In the genomic region with DNA sequence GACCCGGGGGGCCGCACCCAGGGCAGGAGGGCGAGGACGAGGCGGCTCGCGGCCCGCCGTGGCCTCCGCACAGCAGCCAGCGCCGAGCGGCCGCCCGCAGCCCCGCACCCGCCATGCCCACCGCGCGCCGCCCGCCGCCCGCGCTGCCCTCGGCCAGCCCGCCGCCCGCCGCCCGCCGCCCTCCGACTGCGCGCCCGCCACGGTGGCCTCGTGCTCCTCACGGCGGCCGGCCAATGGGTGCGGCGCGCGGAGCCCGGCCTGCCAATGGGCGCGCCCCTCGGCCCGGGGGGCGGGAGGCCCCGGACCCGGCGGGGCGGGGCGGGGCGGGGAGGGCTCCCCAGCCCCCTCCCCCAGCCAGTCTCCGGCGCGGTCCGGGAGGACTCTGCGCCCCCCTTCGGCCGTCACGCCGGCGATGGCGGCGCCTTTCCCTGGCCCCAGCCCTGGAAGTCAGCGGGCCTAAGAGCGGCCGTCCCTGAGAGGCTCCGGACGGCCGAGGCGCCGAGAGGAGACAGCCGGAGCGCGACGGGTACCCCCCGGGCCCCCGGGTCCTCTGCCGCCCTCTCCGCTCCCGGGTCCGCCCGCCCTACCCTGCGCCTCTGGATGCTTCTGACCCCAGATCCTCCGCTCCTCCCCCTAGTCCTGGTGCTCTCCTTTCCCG, we compare ENCODE assay signal across 8 cellular contexts. TPM values are rescaled to one million over a fixed set of nuclear protein-coding genes. Genes with fewer than 3 reads are reported as not detected.
A peak's percentile ranks its signal among the peaks of the same experiment; 100 is the strongest.
DNase-seq lines count a peak whose midpoint lies in the region; ATAC-seq, FAIRE-seq and TF ChIP-seq lines count a peak whose summit lies in the region.

Gene NT5DC2 (minus strand): TSS at position 235 of the 658 bp plus-strand sequence. CDS start 120 bp downstream, at position 115.

- POLR2A ChIA-PET in RWPE1 (lab: Yijun Ruan, JAX; ENCODE audit: low non-redundant PET), result no interaction called here

- H3K18ac ChIP-seq in neuronal stem cell (ENCODE audit: low read length), result peak within 1 kb of the TSS; percentile 91

- no peak within 1 kb of the TSS for H4K91ac ChIP-seq in neuronal stem cell (ENCODE audit: low read depth, low read length, poor library complexity)

- H3K4me2 ChIP-seq in neuronal stem cell (ENCODE audit: insufficient read depth, low read length, poor library complexity, severe bottlenecking), result peak within 1 kb of the TSS; percentile 66

- H3K79me1 ChIP-seq in neuronal stem cell (ENCODE audit: low read depth, low read length), result peaks cover 29% of the 10 kb centered on the region

- peak within 1 kb of the TSS; percentile 16 for H3K23ac ChIP-seq in neuronal stem cell (ENCODE audit: low read depth, low read length, poor library complexity)

- CTCF ChIA-PET in RWPE1 (lab: Yijun Ruan, JAX), result no interaction called here
- CTCF ChIA-PET in activated naive CD4-positive, alpha-beta T cell treated with anti-CD3 and anti-CD28 coated beads for 36 hours (lab: Charles Lee), result no interaction called here

- DNase-seq in A172 (ENCODE audit: low spot score), result peak; percentile 21
- DNase-seq in GM13977 (ENCODE audit: low spot score), result peak; percentile 97
- peak; percentile 63 for DNase-seq in RWPE1 (ENCODE audit: low spot score)
- DNase-seq in activated naive CD4-positive, alpha-beta T cell treated with anti-CD3 and anti-CD28 coated beads for 36 hours, result peak; percentile 43
- peak; percentile 90 to 92 for DNase-seq in frontal cortex (ENCODE audit: low spot score in 2 of 2)
- peak; percentile 70 for DNase-seq in neuronal stem cell (ENCODE audit: low spot score)

- peak within 1 kb of the TSS; percentile 89 for H2AK5ac ChIP-seq in neuronal stem cell (ENCODE audit: low read depth, low read length)

- no peak for FAIRE-seq in frontal cortex (lab: Jason Lieb, UNC)

- H3K27me3 ChIP-seq in neuronal stem cell (ENCODE audit: control insufficient read depth in 3 of 3, insufficient read depth in 3 of 3, low read depth in 1 of 3, low read length in 3 of 3), result no peaks in the 10 kb centered on the region

- peak within 1 kb of the TSS; percentile 77 for H3K14ac ChIP-seq in neuronal stem cell (ENCODE audit: low read length)

- peak within 1 kb of the TSS; percentile 72 for H3K4me3 Mint-ChIP-seq in activated naive CD4-positive, alpha-beta T cell treated with anti-CD3 and anti-CD28 coated beads for 36 hours

- H3K27ac Mint-ChIP-seq in activated naive CD4-positive, alpha-beta T cell treated with anti-CD3 and anti-CD28 coated beads for 36 hours, result no peak within 1 kb of the TSS

- no peaks in the 10 kb centered on the region for H3K9me3 Mint-ChIP-seq in activated naive CD4-positive, alpha-beta T cell treated with anti-CD3 and anti-CD28 coated beads for 36 hours

- no peaks in the 10 kb centered on the region for H3K27me3 Mint-ChIP-seq in activated naive CD4-positive, alpha-beta T cell treated with anti-CD3 and anti-CD28 coated beads for 36 hours (ENCODE audit: low read depth)

- H4K8ac ChIP-seq in neuronal stem cell (ENCODE audit: low read depth, low read length), result no peak within 1 kb of the TSS

- TF ChIP-seq CTCF in GM13977 (IDR thresholded peaks at IDR 0.05; ENCODE audit: extremely low read depth, insufficient read depth, missing control alignments) (peak; percentile 39), RWPE1 (conservative IDR thresholded peaks at IDR 0.05; ENCODE audit: low read depth) (no peak)

- H2BK12ac ChIP-seq in neuronal stem cell (ENCODE audit: low read length), result no peak within 1 kb of the TSS

- no peak within 1 kb of the TSS for H3K4ac ChIP-seq in neuronal stem cell (ENCODE audit: low read length)

- peak within 1 kb of the TSS; percentile 58 to 95 for H3K4me3 ChIP-seq in neuronal stem cell (ENCODE audit: low read length in 2 of 2)

- H2AFZ ChIP-seq in neuronal stem cell (ENCODE audit: low read length), result peak within 1 kb of the TSS; percentile 73

- in situ Hi-C loops in GM13977 (cut with MboI; ENCODE audit: low pct_unique_long_range_greater_than_20kb, low sequenced_read_pairs, unreplicated experiment), result no loop called here

- H3K4me1 ChIP-seq in neuronal stem cell (ENCODE audit: control insufficient read depth in 2 of 2, insufficient read depth in 1 of 2, low read depth in 1 of 2, low read length in 2 of 2), result peaks cover 23 to 28% of the 10 kb centered on the region in 2 donors

- peaks cover 9% of the 10 kb centered on the region for H3K36me3 Mint-ChIP-seq in activated naive CD4-positive, alpha-beta T cell treated with anti-CD3 and anti-CD28 coated beads for 36 hours (ENCODE audit: low read depth)

- H2BK120ac ChIP-seq in neuronal stem cell (ENCODE audit: low read depth, low read length), result no peak within 1 kb of the TSS

- H3K4me1 Mint-ChIP-seq in activated naive CD4-positive, alpha-beta T cell treated with anti-CD3 and anti-CD28 coated beads for 36 hours (ENCODE audit: low read depth), result peaks cover 28% of the 10 kb centered on the region

- peak within 1 kb of the TSS; percentile 75 for H2BK5ac ChIP-seq in neuronal stem cell (ENCODE audit: low read length)

- H3K36me3 ChIP-seq in neuronal stem cell (replicated peaks in 1 of 2; ENCODE audit: control insufficient read depth in 2 of 2, insufficient read depth in 2 of 2, low read length in 2 of 2), result peaks cover 11 to 16% of the 10 kb centered on the region in 2 donors

- intact Hi-C loops in activated naive CD4-positive, alpha-beta T cell treated with anti-CD3 and anti-CD28 coated beads for 36 hours (cut with micrococcal nuclease), result loop anchor here (10.0 kb wide), 2 partner anchors 511 to 811 kb away; partner anchors contain the start of genes DCP1A and SFMBT1

- H3K9me3 ChIP-seq in neuronal stem cell (replicated peaks in 1 of 2; ENCODE audit: control insufficient read depth in 2 of 2, insufficient read depth in 1 of 2, low read depth in 1 of 2, low read length in 2 of 2), result no peaks in the 10 kb centered on the region

- peak within 1 kb of the TSS; percentile 90 for H3K27ac ChIP-seq in RWPE1
- H3K27ac ChIP-seq in neuronal stem cell (replicated peaks; ENCODE audit: low read length), result peak within 1 kb of the TSS; percentile 46
- peak within 1 kb of the TSS; percentile 64 for H3K27ac ChIP-seq in temporal lobe (ENCODE audit: low read depth, low read length)

- peak within 1 kb of the TSS; percentile 94 for H3K9ac ChIP-seq in neuronal stem cell (ENCODE audit: low read depth, low read length, poor library complexity)

- WGBS in neuronal stem cell (ENCODE audit: extremely low coverage in 2 of 2, insufficient read length in 2 of 2, insufficient replicate concordance in 1 of 2), 2 donors, result no CpG with 5 or more reads among the region's 91 CpGs

- peak; percentile 28 for ATAC-seq in HG03521 (IDR thresholded peaks at IDR 0.05; ENCODE audit: unreplicated experiment)

- H2BK15ac ChIP-seq in neuronal stem cell (ENCODE audit: low read length), result peak within 1 kb of the TSS; percentile 65

RNA-seq across cellular contexts. Expression of gene NT5DC2, which starts in this region (rescaled TPM):
- total RNA-seq in A172 (2014; rRNA removed; shearing (Covaris generic)), result 65.6 and 92.3 TPM in 2 replicates
- 10 to 100 TPM; 20.4 to 20.8 TPM for total RNA-seq in activated naive CD4-positive, alpha-beta T cell treated with anti-CD3 and anti-CD28 coated beads for 36 hours
- 39.9 TPM for total RNA-seq in frontal cortex
- 246 TPM for polyA plus RNA-seq in neuronal stem cell (2013, experiment 1 of 2)
- polyA plus RNA-seq in neuronal stem cell (2013, experiment 2 of 2), result 233 TPM
- 52.1 TPM for total RNA-seq in temporal lobe

Comparison
In these comparisons a context has a peak if more than half of its experiments do, and no peak if none do; other contexts are left out.
1. Peak in every context shown above with its lines: DNase-seq, ATAC-seq, H3K4me3 ChIP-seq and H3K27ac ChIP-seq.
2. DNase-seq: peak in every context shown above with its lines; median percentile 97 in GM13977; 91 in frontal cortex; 70 in neuronal stem cell; 63 in RWPE1; 43 in activated naive CD4-positive, alpha-beta T cell treated with anti-CD3 and anti-CD28 coated beads for 36 hours; 21 in A172.